In genomic region chr17:66435182-66435581, GRCh38 we compare ENCODE assay signal across 4 cellular contexts.
"Had no signal": no experiment of that assay in that cellular context is flagged by ENCODE, and none has a peak within 500 bp of the region (broad histone marks: within the 10 kb centered on the region; RNA-seq: fewer than 3 reads in every experiment).

No MANE protein-coding gene starts in this region.

- DNase-seq: H9, HCEC 1CT, KBM-7 had no signal

- H3K4me3 ChIP-seq: GM23338 had no signal

- H3K4me2 ChIP-seq: GM23338 had no signal

- ATAC-seq: GM23338 had no signal

- H2AFZ ChIP-seq: GM23338 had no signal
